In the genomic region with DNA sequence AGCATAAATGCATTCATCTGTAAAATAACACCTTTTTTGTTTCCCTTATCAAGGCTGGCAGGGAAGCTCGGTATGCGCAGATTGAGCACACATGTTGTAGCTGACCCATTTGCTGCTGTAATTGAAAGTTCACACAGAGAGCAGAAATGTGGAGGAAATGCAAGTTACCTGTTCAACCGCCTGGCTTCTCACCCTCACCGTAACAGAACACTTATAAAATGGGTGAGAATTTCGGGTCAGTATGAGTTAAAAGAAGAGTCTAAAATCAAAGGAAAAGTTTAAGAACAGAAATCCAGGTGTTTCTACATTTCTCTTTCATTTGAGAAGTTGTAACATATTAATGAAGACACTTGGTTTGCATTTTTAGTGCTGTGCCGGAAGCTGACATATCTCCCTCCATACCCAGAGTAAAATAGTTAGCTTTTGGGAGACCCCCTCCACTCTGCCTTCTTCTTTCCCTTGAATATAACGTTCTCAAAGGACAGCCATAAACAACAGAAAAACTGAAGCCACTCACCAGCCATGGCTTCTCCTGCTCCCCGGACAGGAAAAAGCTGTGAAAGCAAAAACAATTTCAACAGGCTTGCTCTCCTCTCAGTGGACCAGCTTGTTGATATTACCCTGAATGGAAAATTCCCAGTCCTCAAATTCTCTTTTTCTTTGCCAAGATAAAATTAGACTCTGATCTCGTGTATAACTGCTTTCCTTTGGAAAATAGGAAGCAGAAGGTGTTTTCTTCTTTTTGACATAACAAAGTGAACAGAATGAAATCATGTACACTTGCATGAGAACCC, we compare ENCODE assay signal across 8 cellular contexts. TPM values are rescaled to one million over a fixed set of nuclear protein-coding genes. Genes with fewer than 3 reads are reported as not detected.
DNase-seq lines count a peak whose midpoint lies in the region; ATAC-seq and TF ChIP-seq lines count a peak whose summit lies in the region.

TSS of gene CASP12 (minus strand) at position 570 of the 794 bp plus-strand sequence.

- no peak within 1 kb of the TSS for H3K9ac ChIP-seq in smooth muscle cell (ENCODE audit: low read depth)

- H3K4me2 ChIP-seq in smooth muscle cell: peak within 1 kb of the TSS; percentile 49

- DNase-seq in fibroblast of the aortic adventitia (ENCODE audit: low read depth) (peak; percentile 20), smooth muscle cell (lab: John Stamatoyannopoulos, UW; ENCODE audit: unreplicated experiment) (no peak), GM13976 (ENCODE audit: low spot score) (no peak), GOT3 (lab: John Stamatoyannopoulos, UW) (no peak)
- DNase-seq in activated CD4-positive, alpha-beta T cell treated with anti-CD3 and anti-CD28 coated beads, Interleukin-2, amount 50 U/mL, for 48 hours: no peak

- H3K4me3 ChIP-seq in fibroblast of the aortic adventitia (ENCODE audit: low read depth, low read length): no peak within 1 kb of the TSS
- H3K4me3 ChIP-seq in smooth muscle cell: no peak within 1 kb of the TSS

- no peaks in the 10 kb centered on the region for H3K4me1 ChIP-seq in smooth muscle cell (ENCODE audit: low read depth)

- no peaks in the 10 kb centered on the region for H3K36me3 ChIP-seq in smooth muscle cell (ENCODE audit: low read depth)

- peak within 1 kb of the TSS; percentile 68 for H2AFZ ChIP-seq in smooth muscle cell (ENCODE audit: low read depth)

- no peaks in the 10 kb centered on the region for H3K27me3 Mint-ChIP-seq in IgD-negative memory B cell

- no peaks in the 10 kb centered on the region for H3K79me2 ChIP-seq in smooth muscle cell (ENCODE audit: low read depth)

- peak within 1 kb of the TSS; percentile 51 to 88 (median 74) for H3K4me3 Mint-ChIP-seq in IgD-negative memory B cell

- WGBS in smooth muscle cell (ENCODE audit: low lambda C conversion rate): 75% methylated on average over 9 of the region's 9 CpGs

- H3F3A ChIP-seq in smooth muscle cell (ENCODE audit: low read depth): no peaks in the 10 kb centered on the region

- no peaks in the 10 kb centered on the region for H4K20me1 ChIP-seq in smooth muscle cell (ENCODE audit: low read depth)

- peaks cover 0 to 3% (median 0%) of the 10 kb centered on the region in 3 donors for H3K9me3 Mint-ChIP-seq in IgD-negative memory B cell

- ATAC-seq in GM19463 (IDR thresholded peaks at IDR 0.05; ENCODE audit: unreplicated experiment) (peak; percentile 81), HG03045 (IDR thresholded peaks at IDR 0.05; ENCODE audit: unreplicated experiment) (no peak)

- H3K27ac ChIP-seq in smooth muscle cell (ENCODE audit: low read depth): no peak within 1 kb of the TSS

- in situ Hi-C loops in GM13976 (cut with MboI; ENCODE audit: low sequenced_read_pairs, unreplicated experiment): no loop called here

- H3K36me3 Mint-ChIP-seq in IgD-negative memory B cell: no peaks in the 10 kb centered on the region

- no peaks in the 10 kb centered on the region for H3K9me3 ChIP-seq in smooth muscle cell (replicated peaks; ENCODE audit: low read depth)

- TF ChIP-seq CTCF in fibroblast of the aortic adventitia (IDR thresholded peaks at IDR 0.05; ENCODE audit: insufficient read depth, low read length) (no peak), smooth muscle cell (IDR thresholded peaks at IDR 0.05; ENCODE audit: borderline replicate concordance, insufficient read depth, poor library complexity, severe bottlenecking) (no peak), GM13976 (IDR thresholded peaks at IDR 0.05; ENCODE audit: borderline replicate concordance, control extremely low read depth, extremely low read depth, insufficient read depth, missing control alignments) (no peak)

- no peaks in the 10 kb centered on the region for H3K27me3 ChIP-seq in smooth muscle cell (ENCODE audit: low read depth)

- H3K27ac Mint-ChIP-seq in IgD-negative memory B cell: peak within 1 kb of the TSS in 2 of 3 donors; percentile 63 to 86

- peaks cover 21 to 39% (median 29%) of the 10 kb centered on the region in 3 donors for H3K4me1 Mint-ChIP-seq in IgD-negative memory B cell

RNA-seq across cellular contexts. Expression of gene CASP12, which starts in this region (rescaled TPM):
- polyA plus RNA-seq in IgD-negative memory B cell: not detected
- 0.18 TPM in 1 of 2 replicates, not detected in the other for total RNA-seq in fibroblast of the aortic adventitia (ENCODE audit: low replicate concordance)
- not detected in 2 replicates for total RNA-seq in smooth muscle cell
- 0.23 TPM in 1 of 2 replicates, not detected in the other for polyA plus RNA-seq in smooth muscle cell

Comparison
In these comparisons a context has a peak if more than half of its experiments do, and no peak if none do; other contexts are left out.
1. Peak in DNase-seq in fibroblast of the aortic adventitia; RNA of the gene not detected or under 1 TPM.